Comparison of ENCODE assay signal across 1 cellular context in the genomic region with DNA sequence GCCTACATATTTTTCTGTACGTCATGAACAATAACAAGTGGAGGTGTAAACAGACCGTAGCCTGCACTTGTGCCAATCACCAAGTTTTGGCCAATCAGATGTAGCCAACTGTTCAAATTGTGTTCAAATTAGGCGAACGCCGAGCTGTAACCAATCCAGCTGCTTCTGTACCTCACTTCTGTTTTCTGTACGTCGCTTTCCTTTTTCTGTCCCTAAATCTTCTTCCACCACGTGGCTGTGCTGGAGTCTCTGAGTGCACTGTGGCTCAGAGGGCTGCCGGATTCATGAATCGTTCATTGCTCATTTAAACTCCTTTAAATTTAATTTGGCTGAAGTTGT.
TF ChIP-seq lines count a peak whose summit lies in the region.

No MANE protein-coding gene starts in this region.

TF ChIP-seq in GM23338, 12 proteins besides CTCF, POLR2A, EP300 and RAD21 (continued from another document):
- TF ChIP-seq, protein P1, sequence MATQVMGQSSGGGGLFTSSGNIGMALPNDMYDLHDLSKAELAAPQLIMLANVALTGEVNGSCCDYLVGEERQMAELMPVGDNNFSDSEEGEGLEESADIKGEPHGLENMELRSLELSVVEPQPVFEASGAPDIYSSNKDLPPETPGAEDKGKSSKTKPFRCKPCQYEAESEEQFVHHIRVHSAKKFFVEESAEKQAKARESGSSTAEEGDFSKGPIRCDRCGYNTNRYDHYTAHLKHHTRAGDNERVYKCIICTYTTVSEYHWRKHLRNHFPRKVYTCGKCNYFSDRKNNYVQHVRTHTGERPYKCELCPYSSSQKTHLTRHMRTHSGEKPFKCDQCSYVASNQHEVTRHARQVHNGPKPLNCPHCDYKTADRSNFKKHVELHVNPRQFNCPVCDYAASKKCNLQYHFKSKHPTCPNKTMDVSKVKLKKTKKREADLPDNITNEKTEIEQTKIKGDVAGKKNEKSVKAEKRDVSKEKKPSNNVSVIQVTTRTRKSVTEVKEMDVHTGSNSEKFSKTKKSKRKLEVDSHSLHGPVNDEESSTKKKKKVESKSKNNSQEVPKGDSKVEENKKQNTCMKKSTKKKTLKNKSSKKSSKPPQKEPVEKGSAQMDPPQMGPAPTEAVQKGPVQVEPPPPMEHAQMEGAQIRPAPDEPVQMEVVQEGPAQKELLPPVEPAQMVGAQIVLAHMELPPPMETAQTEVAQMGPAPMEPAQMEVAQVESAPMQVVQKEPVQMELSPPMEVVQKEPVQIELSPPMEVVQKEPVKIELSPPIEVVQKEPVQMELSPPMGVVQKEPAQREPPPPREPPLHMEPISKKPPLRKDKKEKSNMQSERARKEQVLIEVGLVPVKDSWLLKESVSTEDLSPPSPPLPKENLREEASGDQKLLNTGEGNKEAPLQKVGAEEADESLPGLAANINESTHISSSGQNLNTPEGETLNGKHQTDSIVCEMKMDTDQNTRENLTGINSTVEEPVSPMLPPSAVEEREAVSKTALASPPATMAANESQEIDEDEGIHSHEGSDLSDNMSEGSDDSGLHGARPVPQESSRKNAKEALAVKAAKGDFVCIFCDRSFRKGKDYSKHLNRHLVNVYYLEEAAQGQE (IDR thresholded peaks at IDR 0.05; ENCODE audit: unreplicated experiment): no peak
TF ChIP-seq in GM23338: peak in this region for 0.
